Comparison of ENCODE assay signal across 14 cellular contexts in genomic region chr16:27704252-27704651, GRCh38.
DNase-seq lines count a peak whose midpoint lies in the region; ATAC-seq, FAIRE-seq and TF ChIP-seq lines count a peak whose summit lies in the region.
"Had no signal": no experiment of that assay in that cellular context is flagged by ENCODE, and none has a peak within 500 bp of the region (broad histone marks: within the 10 kb centered on the region; RNA-seq: fewer than 3 reads in every experiment).

No MANE protein-coding gene starts in this region.

- H3K36me3 Mint-ChIP-seq in brain, result peaks cover 37% of the 10 kb centered on the region
- H3K36me3 Mint-ChIP-seq in mesothelial cell of epicardium, result peaks cover 13% of the 10 kb centered on the region
- H3K36me3 Mint-ChIP-seq in Caco-2 (ENCODE audit: insufficient read depth, unreplicated experiment), result peaks cover 5% of the 10 kb centered on the region

- TF ChIP-seq RAD21 in SK-N-SH (IDR thresholded peaks at IDR 0.05; ENCODE audit: low read length), result no peak

- no peaks in the 10 kb centered on the region for H3F3A ChIP-seq in SK-N-SH (replicated peaks; ENCODE audit: insufficient read depth)

- 76% methylated on average over 4 of the region's 4 CpGs for WGBS in SK-N-SH (ENCODE audit: low lambda C conversion rate)

- no peak overlapping the region for H3K4me3 ChIP-seq in SK-N-SH (ENCODE audit: low read depth in 2 of 2, low read length in 1 of 2)
- H3K4me3 ChIP-seq in Caco-2 (ENCODE audit: low read depth, low read length), result no peak overlapping the region
- H3K4me3 ChIP-seq: MG63 had no signal

- H3K4me1 Mint-ChIP-seq in brain, result peaks cover 53% of the 10 kb centered on the region
- peaks cover 4% of the 10 kb centered on the region for H3K4me1 Mint-ChIP-seq in mesothelial cell of epicardium
- H3K4me1 Mint-ChIP-seq in Caco-2 (ENCODE audit: low read depth, unreplicated experiment), result no peaks in the 10 kb centered on the region

- H3K27me3 ChIP-seq in SK-N-SH (ENCODE audit: insufficient read depth) (no peaks in the 10 kb centered on the region), Caco-2 (replicated peaks; ENCODE audit: control insufficient read depth, insufficient read depth, low read length) (no peaks in the 10 kb centered on the region)
- H3K27me3 ChIP-seq: MG63 had no signal

- H3K79me2 ChIP-seq in SK-N-SH (ENCODE audit: insufficient read depth), result no peaks in the 10 kb centered on the region

- H3K9me3 ChIP-seq in SK-N-SH (no peaks in the 10 kb centered on the region), Caco-2 (no peaks in the 10 kb centered on the region)
- H3K9me3 ChIP-seq: MG63 had no signal

- DNase-seq in SK-N-SH (no peak), mesothelial cell of epicardium (ENCODE audit: low spot score in 2 of 2, unreplicated experiment in 2 of 2) (no peak), Caco-2 (no peak), OCI-M1 (lab: John Stamatoyannopoulos, UW) (no peak), GM19239 (ENCODE audit: insufficient read length, low spot score) (no peak), amygdala (lab: John Stamatoyannopoulos, UW) (no peak)
- DNase-seq: DMS153, H7, Karpas-422, MG63, NCI-H1930 had no signal

- no peak overlapping the region for H2AFZ ChIP-seq in SK-N-SH (ENCODE audit: low read depth)

- TF ChIP-seq CTCF in SK-N-SH (IDR thresholded peaks at IDR 0.05) (no peak), brain (conservative IDR thresholded peaks at IDR 0.05) (no peak), mesothelial cell of epicardium (IDR thresholded peaks at IDR 0.05; ENCODE audit: unreplicated experiment) (no peak), Caco-2 (IDR thresholded peaks at IDR 0.05; ENCODE audit: insufficient read depth in 1 of 2, low read depth in 1 of 2, low read length in 1 of 2, severe bottlenecking in 1 of 2, unreplicated experiment in 1 of 2) (no peak)

- no peaks in the 10 kb centered on the region for H4K20me1 ChIP-seq in SK-N-SH (ENCODE audit: insufficient read depth)

- TF ChIP-seq EP300 in SK-N-SH (IDR thresholded peaks at IDR 0.05; ENCODE audit: borderline replicate concordance in 1 of 2, low read depth in 1 of 2, low read length in 1 of 2), result no peak

- H3K27me3 Mint-ChIP-seq in brain, result no peaks in the 10 kb centered on the region
- H3K27me3 Mint-ChIP-seq in mesothelial cell of epicardium (ENCODE audit: low read depth), result no peaks in the 10 kb centered on the region
- H3K27me3 Mint-ChIP-seq in Caco-2 (ENCODE audit: insufficient read depth, unreplicated experiment), result no peaks in the 10 kb centered on the region

- no peak overlapping the region for H3K4me2 ChIP-seq in SK-N-SH

- intact Hi-C loops in Caco-2 (cut with micrococcal nuclease; ENCODE audit: unreplicated experiment), result no loop called here

- H3K9me3 Mint-ChIP-seq in brain (no peaks in the 10 kb centered on the region), mesothelial cell of epicardium (no peaks in the 10 kb centered on the region), Caco-2 (ENCODE audit: unreplicated experiment) (no peaks in the 10 kb centered on the region)

- H3K27ac ChIP-seq in SK-N-SH (ENCODE audit: low read depth in 2 of 2, low read length in 1 of 2), result peak overlapping the region in 1 of 2 experiments; percentile 71; a peak in 1 of 4 replicates

- CTCF ChIA-PET in SK-N-SH (lab: Yijun Ruan, JAX) (interaction anchor here (0.9 to 2.7 kb wide), 3 partner anchors 14 to 65 kb away, joined by 3 to 11 read pairs (median 3); no protein-coding TSS in a partner anchor), Caco-2 (lab: Charles Lee) (interaction anchor here (0.6 kb wide), 1 partner anchor 73 kb away, joined by 5 read pairs; no protein-coding TSS in a partner anchor)

- H3K27ac Mint-ChIP-seq in brain (peak overlapping the region in 4 of 5 experiments; percentile 30 to 62 (median 52)), mesothelial cell of epicardium (peak overlapping the region; percentile 15), Caco-2 (ENCODE audit: unreplicated experiment) (no peak overlapping the region)

- BruUV-seq in Caco-2 (replicated peaks; lab: Mats Ljungman, UMichigan), result no TSS peak

- POLR2A ChIA-PET in SK-N-SH (lab: Yijun Ruan, JAX) (no interaction called here), Caco-2 (lab: Charles Lee) (no interaction called here)

- H3K9ac ChIP-seq in SK-N-SH, result no peak overlapping the region

- H3K4me1 ChIP-seq in SK-N-SH (ENCODE audit: control insufficient read depth in 1 of 2, insufficient read depth in 2 of 2, low read depth in 1 of 2, low read length in 1 of 2) (peaks cover 9 to 23% of the 10 kb centered on the region in 2 experiments), Caco-2 (no peaks in the 10 kb centered on the region)

- H3K9me2 ChIP-seq in SK-N-SH, result no peaks in the 10 kb centered on the region

- H3K4me3 Mint-ChIP-seq in brain (no peak overlapping the region), mesothelial cell of epicardium (no peak overlapping the region), Caco-2 (ENCODE audit: unreplicated experiment) (no peak overlapping the region)

- H3K36me3 ChIP-seq in SK-N-SH (replicated peaks in 1 of 2; ENCODE audit: control insufficient read depth in 1 of 2, insufficient read depth in 2 of 2, low read length in 1 of 2) (peaks cover 0 to 7% of the 10 kb centered on the region in 2 experiments), Caco-2 (ENCODE audit: control insufficient read depth, insufficient read depth, low read length) (no peaks in the 10 kb centered on the region)

- no peak for FAIRE-seq in GM19239 (lab: Jason Lieb, UNC)

- no peak for ATAC-seq in SK-N-SH treated with all-trans-retinoic acid at 6 μM for 48 hours
- ATAC-seq: Panc1 had no signal

TF ChIP-seq in SK-N-SH treated with all-trans-retinoic acid at 6 μM for 48 hours, 23 proteins besides CTCF, POLR2A, EP300 and RAD21 (continues in another document):
- TF ChIP-seq PATZ1 (CRISPR knock-in tag; IDR thresholded peaks at IDR 0.05; ENCODE audit: borderline replicate concordance) (no peak), ZNF565 (CRISPR knock-in tag; conservative IDR thresholded peaks at IDR 0.05; ENCODE audit: low read depth) (no peak), ZNF8 (CRISPR knock-in tag; IDR thresholded peaks at IDR 0.05) (no peak), TCF4 (CRISPR knock-in tag; IDR thresholded peaks at IDR 0.05; ENCODE audit: borderline replicate concordance) (peak; percentile 45; the same call in 1 of the 2 replicates), RARB (CRISPR knock-in tag; IDR thresholded peaks at IDR 0.05) (no peak), PPARA (CRISPR knock-in tag; IDR thresholded peaks at IDR 0.05; ENCODE audit: borderline replicate concordance) (no peak), CSDC2 (CRISPR knock-in tag; IDR thresholded peaks at IDR 0.05) (no peak)

TF ChIP-seq in SK-N-SH, 30 proteins besides CTCF, POLR2A, EP300 and RAD21:
- TF ChIP-seq NRF1 (IDR thresholded peaks at IDR 0.05; ENCODE audit: low read depth, low read length), result no peak
- no peak for TF ChIP-seq GABPA (IDR thresholded peaks at IDR 0.05; ENCODE audit: low read depth)
- no peak for TF ChIP-seq PBX3 (IDR thresholded peaks at IDR 0.05)
- TF ChIP-seq NFIC (IDR thresholded peaks at IDR 0.05; ENCODE audit: borderline replicate concordance), result no peak
- no peak for TF ChIP-seq RXRA (IDR thresholded peaks at IDR 0.05; ENCODE audit: borderline replicate concordance, low read depth)
- no peak for TF ChIP-seq ELF1 (IDR thresholded peaks at IDR 0.05)
TF ChIP-seq in SK-N-SH: peak in this region for 0.
